Comparison of ENCODE assay signal across 24 cellular contexts in genomic region chr10:34677591-34677990, GRCh38.
DNase-seq lines count a peak whose midpoint lies in the region; ATAC-seq, FAIRE-seq and TF ChIP-seq lines count a peak whose summit lies in the region.
"Had no signal": no experiment of that assay in that cellular context is flagged by ENCODE, and none has a peak within 500 bp of the region (broad histone marks: within the 10 kb centered on the region; RNA-seq: fewer than 3 reads in every experiment).

No MANE protein-coding gene starts in this region.

- H3K4me3 Mint-ChIP-seq in GM23338, result no peak overlapping the region
- no peak overlapping the region for H3K4me3 Mint-ChIP-seq in astrocyte (ENCODE audit: unreplicated experiment)
- H3K4me3 Mint-ChIP-seq: natural killer cell treated with Interleukin-12 subunit alpha and Interleukin-12 subunit beta and Interleukin-15 and Interleukin-18, amount 100 ng/mL, for 72 hours had no signal

- H2AFZ ChIP-seq in GM23338 (no peak overlapping the region), astrocyte (ENCODE audit: low read depth, low read length) (no peak overlapping the region), neural cell (ENCODE audit: low read depth, low read length) (no peak overlapping the region)

- H3K27me3 ChIP-seq in GM23338 (ENCODE audit: insufficient read depth) (no peaks in the 10 kb centered on the region), astrocyte (ENCODE audit: insufficient read depth, low read length) (no peaks in the 10 kb centered on the region), neural cell (ENCODE audit: insufficient read depth, low read depth, low read length) (no peaks in the 10 kb centered on the region)
- H3K27me3 ChIP-seq: gastrocnemius medialis, thyroid gland had no signal

- H3K36me3 ChIP-seq in GM23338 (ENCODE audit: insufficient read depth) (no peaks in the 10 kb centered on the region), astrocyte (ENCODE audit: insufficient read depth, low read length) (no peaks in the 10 kb centered on the region), neural cell (ENCODE audit: insufficient read depth, low read length) (no peaks in the 10 kb centered on the region)
- H3K36me3 ChIP-seq: gastrocnemius medialis, thyroid gland had no signal

- no peak for TF ChIP-seq EP300 in neural cell (conservative IDR thresholded peaks at IDR 0.05; ENCODE audit: poor library complexity, severe bottlenecking)

- peak; percentile 5; the same call in 1 of the 2 replicates for TF ChIP-seq CTCF in C4-2B (conservative IDR thresholded peaks at IDR 0.05)
- TF ChIP-seq CTCF in GM23338 (conservative IDR thresholded peaks at IDR 0.05; ENCODE audit: low read depth in 2 of 2), result peak; percentile 53 to 57
- TF ChIP-seq CTCF in astrocyte (IDR thresholded peaks at IDR 0.05; ENCODE audit: insufficient read depth, low read depth, low read length), result peak; percentile 3
- peak; percentile 61 for TF ChIP-seq CTCF in neural cell (IDR thresholded peaks at IDR 0.05; ENCODE audit: poor library complexity, severe bottlenecking)

- no peak overlapping the region for H3K9ac ChIP-seq in astrocyte (ENCODE audit: low read length)
- H3K9ac ChIP-seq in neural cell (ENCODE audit: low read length), result no peak overlapping the region

- peaks cover 58% of the 10 kb centered on the region for H3K79me2 ChIP-seq in GM23338 (replicated peaks; ENCODE audit: insufficient read depth)
- peaks cover 10% of the 10 kb centered on the region for H3K79me2 ChIP-seq in astrocyte (ENCODE audit: insufficient read depth, low read length)
- peaks cover 3% of the 10 kb centered on the region for H3K79me2 ChIP-seq in neural cell (replicated peaks; ENCODE audit: insufficient read depth, low read length)

- H3K4me2 ChIP-seq in GM23338 (no peak overlapping the region), astrocyte (ENCODE audit: low read length) (no peak overlapping the region), neural cell (ENCODE audit: low read length) (no peak overlapping the region)

- H3K36me3 Mint-ChIP-seq in GM23338 (ENCODE audit: low read depth), result no peaks in the 10 kb centered on the region
- no peaks in the 10 kb centered on the region for H3K36me3 Mint-ChIP-seq in astrocyte (ENCODE audit: low read depth, unreplicated experiment)
- H3K36me3 Mint-ChIP-seq: natural killer cell treated with Interleukin-12 subunit alpha and Interleukin-12 subunit beta and Interleukin-15 and Interleukin-18, amount 100 ng/mL, for 72 hours had no signal

- H4K20me1 ChIP-seq in GM23338 (replicated peaks; ENCODE audit: insufficient read depth), result peaks cover 6% of the 10 kb centered on the region; the same call in 1 of the 2 replicates
- H4K20me1 ChIP-seq in astrocyte (ENCODE audit: insufficient read depth, low read length), result peaks cover 9% of the 10 kb centered on the region
- H4K20me1 ChIP-seq in neural cell (ENCODE audit: insufficient read depth), result no peaks in the 10 kb centered on the region

- H3K27me3 Mint-ChIP-seq in GM23338 (ENCODE audit: insufficient read depth, low read depth, poor library complexity) (peaks cover 5% of the 10 kb centered on the region), astrocyte (ENCODE audit: low read depth, unreplicated experiment) (no peaks in the 10 kb centered on the region)

- H3K27ac Mint-ChIP-seq in GM23338, result no peak overlapping the region
- no peak overlapping the region for H3K27ac Mint-ChIP-seq in astrocyte (ENCODE audit: unreplicated experiment)
- H3K27ac Mint-ChIP-seq: natural killer cell treated with Interleukin-12 subunit alpha and Interleukin-12 subunit beta and Interleukin-15 and Interleukin-18, amount 100 ng/mL, for 72 hours had no signal

- H3K9me2 ChIP-seq in GM23338 (ENCODE audit: insufficient read depth) (no peaks in the 10 kb centered on the region), neural cell (ENCODE audit: insufficient read depth, low read length) (no peaks in the 10 kb centered on the region)

- H3K27ac ChIP-seq in C4-2B (no peak overlapping the region), GM23338 (ENCODE audit: low read depth) (no peak overlapping the region), astrocyte (ENCODE audit: low read depth, low read length) (no peak overlapping the region), neural cell (ENCODE audit: low read length) (no peak overlapping the region)
- H3K27ac ChIP-seq: gastrocnemius medialis, psoas muscle, thyroid gland had no signal

- peak; percentile 67 for TF ChIP-seq RAD21 in neural cell (conservative IDR thresholded peaks at IDR 0.05)

- no peaks in the 10 kb centered on the region for H3F3A ChIP-seq in GM23338 (replicated peaks; ENCODE audit: low read depth)
- H3F3A ChIP-seq in neural cell (ENCODE audit: insufficient read depth, low read length, poor library complexity, severe bottlenecking), result no peaks in the 10 kb centered on the region

- no peaks in the 10 kb centered on the region for H3K9me3 ChIP-seq in astrocyte (ENCODE audit: insufficient read depth, low read depth, low read length)
- H3K9me3 ChIP-seq in neural cell (ENCODE audit: low read length), result no peaks in the 10 kb centered on the region
- H3K9me3 ChIP-seq: Caco-2, gastrocnemius medialis, psoas muscle, thyroid gland had no signal

- H3K4me1 Mint-ChIP-seq in GM23338, result peaks cover 29% of the 10 kb centered on the region
- H3K4me1 Mint-ChIP-seq in astrocyte (ENCODE audit: low read depth, unreplicated experiment), result no peaks in the 10 kb centered on the region

- no peaks in the 10 kb centered on the region; the same call in 1 of the 2 replicates for H3K4me1 ChIP-seq in GM23338 (ENCODE audit: insufficient read depth)
- H3K4me1 ChIP-seq in astrocyte (ENCODE audit: insufficient read depth, low read length), result no peaks in the 10 kb centered on the region
- H3K4me1 ChIP-seq: Caco-2 had no signal

- H3K4me3 ChIP-seq in GM23338, result no peak overlapping the region
- no peak overlapping the region for H3K4me3 ChIP-seq in astrocyte (ENCODE audit: insufficient read depth, low read depth, low read length)
- H3K4me3 ChIP-seq in neural cell (ENCODE audit: low read length), result no peak overlapping the region
- H3K4me3 ChIP-seq: gastrocnemius medialis, psoas muscle, thyroid gland had no signal

- no peaks in the 10 kb centered on the region for H3K9me3 Mint-ChIP-seq in GM23338
- H3K9me3 Mint-ChIP-seq in astrocyte (ENCODE audit: unreplicated experiment), result no peaks in the 10 kb centered on the region
- H3K9me3 Mint-ChIP-seq: natural killer cell treated with Interleukin-12 subunit alpha and Interleukin-12 subunit beta and Interleukin-15 and Interleukin-18, amount 100 ng/mL, for 72 hours had no signal

- no peak for FAIRE-seq in astrocyte (lab: Jason Lieb, UNC)

- ATAC-seq in GM23338 (no peak), GM18870 (IDR thresholded peaks at IDR 0.05; ENCODE audit: unreplicated experiment) (no peak), GM18498 (IDR thresholded peaks at IDR 0.05; ENCODE audit: unreplicated experiment) (no peak), GM19452 (IDR thresholded peaks at IDR 0.05; ENCODE audit: unreplicated experiment) (no peak)
- ATAC-seq: gastrocnemius medialis; natural killer cell treated with Interleukin-12 subunit alpha and Interleukin-12 subunit beta and Interleukin-15 and Interleukin-18, amount 100 ng/mL, for 72 hours; psoas muscle; Right ventricle myocardium inferior; stimulated activated naive CD8-positive, alpha-beta T cell treated with anti-CD3 and anti-CD28 coated beads, Interleukin-15, Interleukin-2, amounts not matched to agents 100 U/mL and 50 U/mL, for 24 hours had no signal

- DNase-seq in GM23338 (ENCODE audit: low spot score) (peak; percentile 46), astrocyte (ENCODE audit: low read depth) (no peak)
- DNase-seq: activated CD8-positive, alpha-beta memory T cell treated with anti-CD3 and anti-CD28 coated beads for 24 hours; activated naive CD4-positive, alpha-beta T cell treated with anti-CD3 and anti-CD28 coated beads, Interleukin-2, amount 50 U/mL, for 16 hours; AML-193; anterior cingulate cortex; Caco-2; central memory CD4-positive, alpha-beta T cell; gastrocnemius medialis; kidney glomerular epithelial cell; MV-4-11; NCI-H2081; NCI-H510A treated with DMSO at 0.1 percent for 48 hours; psoas muscle; stimulated activated CD4-positive, alpha-beta T cell treated with anti-CD3 and anti-CD28 coated beads, Interleukin-4, amount 100 ng/mL, for 1 hour; stimulated activated naive CD8-positive, alpha-beta T cell treated with anti-CD3 and anti-CD28 coated beads, Interleukin-15, Interleukin-2, amounts not matched to agents 100 U/mL and 50 U/mL, for 24 hours; thyroid gland had no signal

TF ChIP-seq in GM23338, 12 proteins besides CTCF, POLR2A, EP300 and RAD21 (continues in another document):
- TF ChIP-seq POLR2AphosphoS5 (IDR thresholded peaks at IDR 0.05; ENCODE audit: low read depth) (no peak), ZNF114 (CRISPR knock-in tag; IDR thresholded peaks at IDR 0.05) (no peak), EZH2 (IDR thresholded peaks at IDR 0.05; ENCODE audit: low read depth, unreplicated experiment) (no peak), JUNB (IDR thresholded peaks at IDR 0.05; ENCODE audit: unreplicated experiment) (no peak), EZH2phosphoT487 (IDR thresholded peaks at IDR 0.05; ENCODE audit: unreplicated experiment) (no peak), CREB1 (CRISPR knock-in tag; IDR thresholded peaks at IDR 0.05; ENCODE audit: low read depth) (no peak)

TF ChIP-seq in neural cell, 6 proteins besides CTCF, POLR2A, EP300 and RAD21:
- TF ChIP-seq SMC3 (conservative IDR thresholded peaks at IDR 0.05; ENCODE audit: poor library complexity) (peak; percentile 56), TAF1 (IDR thresholded peaks at IDR 0.05; ENCODE audit: low read depth) (no peak)
TF ChIP-seq in neural cell: peak in this region for 1.

Comparison
In these comparisons a context has a peak if more than half of its experiments do, and no peak if none do; other contexts are left out.
1. CTCF ChIP-seq: peak in every context shown above with its lines; median percentile 61 in neural cell; 55 in GM23338; 5 in C4-2B; 3 in astrocyte.